8 cellular contexts compared by ENCODE assay signal in the genomic region with DNA sequence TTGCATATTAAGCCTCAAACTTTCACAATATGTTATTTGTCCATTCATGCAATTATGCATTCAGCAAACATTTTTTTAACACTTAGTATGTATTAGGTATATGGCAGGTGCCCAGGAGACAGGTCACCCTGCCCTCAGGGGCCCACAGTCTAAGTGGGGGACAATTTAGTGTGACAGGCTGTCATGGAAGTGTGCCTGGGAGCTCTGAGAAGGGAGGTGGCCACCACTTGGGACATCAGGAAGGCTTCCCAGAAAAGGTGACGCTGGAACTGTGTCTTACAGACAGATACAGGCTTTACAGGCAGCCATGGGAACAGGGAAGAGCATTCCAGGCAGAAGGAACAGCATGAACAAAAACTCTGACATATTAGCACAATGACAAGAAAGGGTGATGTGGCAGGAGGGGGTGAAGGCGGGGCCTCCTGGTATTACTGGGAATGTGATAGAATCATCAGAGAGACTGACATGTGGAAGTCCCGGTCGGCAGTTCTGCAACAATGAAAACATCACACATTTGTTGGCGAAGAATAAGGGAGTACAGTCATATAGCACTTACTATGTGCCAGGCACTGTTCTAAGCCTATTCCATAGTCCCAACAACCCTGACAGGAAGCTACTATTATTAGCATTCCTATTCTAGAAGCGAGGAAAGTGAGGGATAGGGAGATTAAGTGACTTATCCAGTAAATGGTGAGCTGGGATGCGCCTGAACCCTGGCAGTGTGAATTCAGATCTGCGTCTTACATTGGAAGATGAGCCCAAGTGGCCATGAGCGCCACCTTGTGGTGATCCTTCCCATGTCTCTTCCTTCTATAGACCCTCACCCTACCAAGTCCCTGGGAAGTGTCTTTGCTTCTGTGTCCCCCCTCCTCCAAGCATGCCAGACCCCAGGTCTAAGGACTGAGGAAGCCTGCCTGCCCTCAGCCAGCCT. TPM values are rescaled to one million over a fixed set of nuclear protein-coding genes. Genes with fewer than 3 reads are reported as not detected.
DNase-seq lines count a peak whose midpoint lies in the region; ATAC-seq, FAIRE-seq and TF ChIP-seq lines count a peak whose summit lies in the region.

No MANE protein-coding gene starts in this region.

- no peak for ATAC-seq in HG03175 (IDR thresholded peaks at IDR 0.05; ENCODE audit: unreplicated experiment)

- FAIRE-seq in GM12892 (lab: Jason Lieb, UNC) = peak; percentile 93

- H3K4me1 ChIP-seq in A673 (ENCODE audit: insufficient read depth, low read length, poor library complexity, severe bottlenecking) = no peaks in the 10 kb centered on the region

- peak; percentile 68 for TF ChIP-seq CTCF in A673 (conservative IDR thresholded peaks at IDR 0.05; ENCODE audit: low read depth, low read length)

- peak; percentile 58 for DNase-seq in A673 (ENCODE audit: low spot score)
- DNase-seq in GM12892 (ENCODE audit: insufficient read length) = peak; percentile 72
- DNase-seq in NCI-H69 (lab: John Stamatoyannopoulos, UW) = peak; percentile 81
- peak; percentile 71 to 72 for DNase-seq in activated CD4-positive, alpha-beta T cell treated with anti-CD3 and anti-CD28 coated beads, Interleukin-2, amount 50 U/mL, for 24 hours (ENCODE audit: low read depth in 1 of 2, low spot score in 1 of 2)
- DNase-seq in ecto neural progenitor cell (ENCODE audit: low spot score) = peak; percentile 88
- peak; percentile 49 to 73 for DNase-seq in lung microvascular endothelial cell (ENCODE audit: low read depth in 2 of 2)
- peak; percentile 57 to 58 for DNase-seq in stimulated activated CD8-positive, alpha-beta memory T cell treated with anti-CD3 and anti-CD28 coated beads, Interleukin-7, amount 100 ng/mL, for 4 hours (ENCODE audit: low read depth in 2 of 2)

- no peaks in the 10 kb centered on the region for H3K27me3 ChIP-seq in A673 (replicated peaks; ENCODE audit: insufficient read depth, low read depth, low read length, poor library complexity)

- no peaks in the 10 kb centered on the region for H3K9me3 ChIP-seq in A673 (ENCODE audit: low read depth, low read length, poor library complexity, severe bottlenecking)

- H3K36me3 ChIP-seq in A673 (ENCODE audit: insufficient read depth, low read length, poor library complexity, severe bottlenecking) = no peaks in the 10 kb centered on the region

- POLR2A ChIA-PET in A673 (lab: Charles Lee; ENCODE audit: low non-redundant PET) = no interaction called here

- no peak overlapping the region for H3K4me3 ChIP-seq in A673 (ENCODE audit: low read depth, low read length, poor library complexity, severe bottlenecking)

- no peak overlapping the region for H3K27ac ChIP-seq in A673 (ENCODE audit: low read depth, low read length, poor library complexity, severe bottlenecking)

- no peak for TF ChIP-seq POLR2A in GM12892 (IDR thresholded peaks at IDR 0.05; ENCODE audit: low read depth, low read length)

- CTCF ChIA-PET in A673 (lab: Charles Lee) = interaction anchor here (0.6 to 1.8 kb wide), 4 partner anchors 9 to 100 kb away, joined by 3 to 8 read pairs (median 4); partner anchors contain the start of gene ACBD4

- intact Hi-C loops in A673 (cut with micrococcal nuclease; ENCODE audit: unreplicated experiment) = no loop called here

- no TSS peak for BruUV-seq in A673 (replicated peaks; lab: Mats Ljungman, UMichigan)

RNA-seq across cellular contexts. Expression of gene FMNL1, which starts 13.7 kb away (rescaled TPM):
- total RNA-seq in A673 (2021) (1.0 and 1.4 TPM in 2 replicates), lung microvascular endothelial cell (0.65 and 0.79 TPM in 2 replicates)
- polyA plus RNA-seq in GM12892 (2012; ENCODE audit: missing spikeins) = 54.8 TPM

RNA-seq across cellular contexts. Expression of gene SPATA32, which starts 26.6 kb away (rescaled TPM):
- total RNA-seq in A673 (2021) (0.22 TPM in 1 of 2 replicates, not detected in the other), lung microvascular endothelial cell (not detected in 2 replicates)
- 0.74 TPM for polyA plus RNA-seq in GM12892 (2012; ENCODE audit: missing spikeins)
